In genomic region chr12:12725086-12725955, GRCh38 we compare ENCODE assay signal across 8 cellular contexts. TPM values are rescaled to one million over a fixed set of nuclear protein-coding genes. Genes with fewer than 3 reads are reported as not detected.
DNase-seq lines count a peak whose midpoint lies in the region; ATAC-seq and TF ChIP-seq lines count a peak whose summit lies in the region.

No MANE protein-coding gene starts in this region.

- H3K27ac Mint-ChIP-seq in activated naive CD8-positive, alpha-beta T cell: peak overlapping the region; percentile 95
- H3K27ac Mint-ChIP-seq in osteocyte (ENCODE audit: unreplicated experiment): peak overlapping the region; percentile 91

- H3F3A ChIP-seq in SK-N-SH (replicated peaks; ENCODE audit: insufficient read depth): peaks cover 32% of the 10 kb centered on the region

- H3K9me2 ChIP-seq in SK-N-SH: no peaks in the 10 kb centered on the region

- H3K36me3 ChIP-seq in SK-N-SH (replicated peaks in 1 of 2; ENCODE audit: control insufficient read depth in 1 of 2, insufficient read depth in 2 of 2, low read length in 1 of 2) (peaks cover 20 to 23% of the 10 kb centered on the region in 2 experiments), thymus (ENCODE audit: control insufficient read depth, insufficient read depth) (no peaks in the 10 kb centered on the region)

- H3K79me2 ChIP-seq in SK-N-SH (ENCODE audit: insufficient read depth): peaks cover 85% of the 10 kb centered on the region

- H3K36me3 Mint-ChIP-seq in activated naive CD8-positive, alpha-beta T cell: peaks cover 8% of the 10 kb centered on the region
- H3K36me3 Mint-ChIP-seq in osteocyte (ENCODE audit: unreplicated experiment): peaks cover 25% of the 10 kb centered on the region

- peaks cover 62% of the 10 kb centered on the region for H3K4me1 Mint-ChIP-seq in activated naive CD8-positive, alpha-beta T cell (ENCODE audit: low read depth)
- H3K4me1 Mint-ChIP-seq in osteocyte (ENCODE audit: unreplicated experiment): peaks cover 52% of the 10 kb centered on the region

- peaks cover 17 to 20% of the 10 kb centered on the region in 2 experiments; a peak in 3 of 4 replicates for H3K4me1 ChIP-seq in SK-N-SH (ENCODE audit: control insufficient read depth in 1 of 2, insufficient read depth in 2 of 2, low read depth in 1 of 2, low read length in 1 of 2)
- H3K4me1 ChIP-seq in thymus (ENCODE audit: control insufficient read depth, insufficient read depth, low read length): peaks cover 20% of the 10 kb centered on the region

- WGBS in SK-N-SH (ENCODE audit: low lambda C conversion rate): 2% methylated on average over 55 of the region's 93 CpGs
- WGBS in thymus: under 1% methylated on average over 92 of the region's 93 CpGs

- peak overlapping the region; percentile 99 for H3K4me2 ChIP-seq in SK-N-SH

- no peaks in the 10 kb centered on the region for H3K9me3 ChIP-seq in SK-N-SH
- no peaks in the 10 kb centered on the region for H3K9me3 ChIP-seq in thymus (ENCODE audit: control insufficient read depth)

- no peak for TF ChIP-seq EP300 in SK-N-SH (IDR thresholded peaks at IDR 0.05; ENCODE audit: borderline replicate concordance in 1 of 2, low read depth in 1 of 2, low read length in 1 of 2)

- ATAC-seq in HG02588 (IDR thresholded peaks at IDR 0.05; ENCODE audit: unreplicated experiment): peak; percentile 51

- intact Hi-C loops in head of caudate nucleus (cut with DNase I): loop anchor here (1.0 kb wide), 1 partner anchor 8 kb away; the partner anchor contains the start of gene CDKN1B

- peak overlapping the region; percentile 90 for H3K4me3 Mint-ChIP-seq in activated naive CD8-positive, alpha-beta T cell
- peak overlapping the region; percentile 97 for H3K4me3 Mint-ChIP-seq in osteocyte (ENCODE audit: unreplicated experiment)

- TF ChIP-seq CTCF in SK-N-SH (IDR thresholded peaks at IDR 0.05) (no peak), osteocyte (IDR thresholded peaks at IDR 0.05) (no peak)

- H2AFZ ChIP-seq in SK-N-SH (ENCODE audit: low read depth): peak overlapping the region; percentile 22; the same call in 1 of the 2 replicates

- CTCF ChIA-PET in SK-N-SH (lab: Yijun Ruan, JAX): interaction anchor here (0.6 to 3.9 kb wide), 4 partner anchors 11 to 1162 kb away, joined by 3 to 28 read pairs (median 14); no protein-coding TSS in a partner anchor

- H4K20me1 ChIP-seq in SK-N-SH (ENCODE audit: insufficient read depth): no peaks in the 10 kb centered on the region

- peak overlapping the region; percentile 94 to 98 for H3K27ac ChIP-seq in SK-N-SH (ENCODE audit: low read depth in 2 of 2, low read length in 1 of 2)
- H3K27ac ChIP-seq in thymus (ENCODE audit: low read depth): peak overlapping the region; percentile 100

- peak overlapping the region; percentile 88 for H3K4me3 ChIP-seq in GM08714 (ENCODE audit: low read length)
- peak overlapping the region; percentile 62 to 81 for H3K4me3 ChIP-seq in SK-N-SH (ENCODE audit: low read depth in 2 of 2, low read length in 1 of 2)
- H3K4me3 ChIP-seq in thymus (ENCODE audit: low read length): peak overlapping the region; percentile 94

- TF ChIP-seq RAD21 in SK-N-SH (IDR thresholded peaks at IDR 0.05; ENCODE audit: low read length): no peak

- no peaks in the 10 kb centered on the region for H3K9me3 Mint-ChIP-seq in activated naive CD8-positive, alpha-beta T cell (ENCODE audit: low read depth)
- H3K9me3 Mint-ChIP-seq in osteocyte (ENCODE audit: unreplicated experiment): no peaks in the 10 kb centered on the region

- peak; percentile 93 for DNase-seq in NCI-H1048 (lab: John Stamatoyannopoulos, UW)
- peak; percentile 91 for DNase-seq in SK-N-SH
- peak; percentile 80 to 95 (median 91) for DNase-seq in head of caudate nucleus
- peak; percentile 97 for DNase-seq in osteocyte (ENCODE audit: extremely low spot score, unreplicated experiment)

- H3K9ac ChIP-seq in SK-N-SH: peak overlapping the region; percentile 99

- H3K27me3 Mint-ChIP-seq in activated naive CD8-positive, alpha-beta T cell: no peaks in the 10 kb centered on the region
- no peaks in the 10 kb centered on the region for H3K27me3 Mint-ChIP-seq in osteocyte (ENCODE audit: unreplicated experiment)

- H3K27me3 ChIP-seq in SK-N-SH (ENCODE audit: insufficient read depth) (no peaks in the 10 kb centered on the region), thymus (ENCODE audit: control insufficient read depth, insufficient read depth) (no peaks in the 10 kb centered on the region)

- POLR2A ChIA-PET in SK-N-SH (lab: Yijun Ruan, JAX): interaction anchor here (0.7 to 2.4 kb wide), 8 partner anchors 9 to 406 kb away, joined by 3 to 13 read pairs (median 4); partner anchors contain the start of gene BORCS5

TF ChIP-seq in SK-N-SH, 30 proteins besides CTCF, POLR2A, EP300 and RAD21 (continues in another document):
- TF ChIP-seq SMC3 (IDR thresholded peaks at IDR 0.05; ENCODE audit: low read depth, low read length) (no peak; the same call in 1 of the 2 replicates), GABPA (IDR thresholded peaks at IDR 0.05; ENCODE audit: low read depth) (no peak), MAX (IDR thresholded peaks at IDR 0.05; ENCODE audit: low read depth) (peak; percentile 57), MEF2A (IDR thresholded peaks at IDR 0.05; ENCODE audit: borderline replicate concordance, low read depth) (peak; percentile 53; the same call in 1 of the 2 replicates), FOXJ3 (CRISPR knock-in tag; IDR thresholded peaks at IDR 0.05) (no peak), CHD2 (IDR thresholded peaks at IDR 0.05; ENCODE audit: low read length, partially characterized antibody) (peak; percentile 4), RFX5 (IDR thresholded peaks at IDR 0.05; ENCODE audit: low read length) (no peak), ZBTB33 (IDR thresholded peaks at IDR 0.05; ENCODE audit: borderline replicate concordance, low read depth) (no peak; the same call in 1 of the 2 replicates), TCF12 (IDR thresholded peaks at IDR 0.05) (peak; percentile 35), PBX3 (IDR thresholded peaks at IDR 0.05) (peak; percentile 92), EZH2phosphoT487 (IDR thresholded peaks at IDR 0.05; ENCODE audit: borderline replicate concordance, low read depth) (no peak), NRF1 (IDR thresholded peaks at IDR 0.05; ENCODE audit: low read depth, low read length) (peak; percentile 26; the same call in 1 of the 2 replicates), SIN3A (IDR thresholded peaks at IDR 0.05; ENCODE audit: borderline replicate concordance, low read depth, low read length) (peak; percentile 47; the same call in 1 of the 2 replicates), USF2 (IDR thresholded peaks at IDR 0.05; ENCODE audit: borderline replicate concordance, low read depth, low read length) (no peak), POLR2AphosphoS5 (IDR thresholded peaks at IDR 0.05; ENCODE audit: low read depth, low read length) (peak; percentile 58; the same call in 1 of the 2 replicates), USF1 (IDR thresholded peaks at IDR 0.05; ENCODE audit: borderline replicate concordance, low read depth) (no peak)

RNA-seq across cellular contexts. Expression of gene CDKN1B, which starts 8.2 kb away (rescaled TPM):
- polyA plus RNA-seq in SK-N-SH (2012; rRNA removed) (6.8 and 9.2 TPM in 2 replicates), thymus (103 TPM)
- 6.9 and 8.8 TPM in 2 replicates for polyA plus RNA-seq in SK-N-SH (2012; cell fraction: cytosol; rRNA removed)
- 7.4 and 8.4 TPM in 2 replicates for polyA plus RNA-seq in SK-N-SH (2012; cell fraction: nucleus; rRNA removed)
- 76.4 and 78.9 TPM in 2 replicates for total RNA-seq in osteocyte

RNA-seq across cellular contexts. Expression of gene GPR19, which starts 29.3 kb away (rescaled TPM):
- 0.41 and 0.55 TPM in 2 replicates for polyA plus RNA-seq in SK-N-SH (2012; rRNA removed)
- 0.37 and 0.39 TPM in 2 replicates for polyA plus RNA-seq in SK-N-SH (2012; cell fraction: cytosol; rRNA removed)
- polyA plus RNA-seq in SK-N-SH (2012; cell fraction: nucleus; rRNA removed): 0.23 and 0.66 TPM in 2 replicates
- 0.84 TPM in 1 of 2 replicates, not detected in the other for total RNA-seq in osteocyte
- 2.4 TPM for polyA plus RNA-seq in thymus

Comparison
In these comparisons a context has a peak if more than half of its experiments do, and no peak if none do; other contexts are left out.
1. Peak in every context shown above with its lines: DNase-seq, ATAC-seq, H3K4me3 ChIP-seq and H3K27ac ChIP-seq.
2. RNA of gene CDKN1B, which starts 8.2 kb away (polyA plus RNA-seq): 103 TPM in thymus (single experiment); 6.8 to 9.2 TPM in SK-N-SH; every median in the first group is over 10 times any median in the second.